ENCODE assay signal across 1 cellular context in genomic region chr3:10224794-10225660, GRCh38.
TF ChIP-seq lines count a peak whose summit lies in the region.

No MANE protein-coding gene starts in this region.

TF ChIP-seq in HCT116, 20 proteins besides CTCF, POLR2A, EP300 and RAD21 (continued from another document):
- TF ChIP-seq EZH2phosphoT487 (IDR thresholded peaks at IDR 0.05; ENCODE audit: borderline replicate concordance) = no peak
